8 cellular contexts compared by ENCODE assay signal in genomic region chr6:158808918-158809678, GRCh38. TPM values are rescaled to one million over a fixed set of nuclear protein-coding genes. Genes with fewer than 3 reads are reported as not detected.
A peak's percentile ranks its signal among the peaks of the same experiment; 100 is the strongest.
DNase-seq lines count a peak whose midpoint lies in the region; ATAC-seq and TF ChIP-seq lines count a peak whose summit lies in the region.

No MANE protein-coding gene starts in this region.

- H3K4me3 Mint-ChIP-seq in activated CD4-positive, alpha-beta T cell treated with anti-CD3 and anti-CD28 coated beads, Interleukin-2, amount 10 ng/mL, durations not matched to agents 24 days and 14 days, result no peak overlapping the region

- H3K27me3 Mint-ChIP-seq in activated CD4-positive, alpha-beta T cell treated with anti-CD3 and anti-CD28 coated beads, Interleukin-2, amount 10 ng/mL, durations not matched to agents 24 days and 14 days, result no peaks in the 10 kb centered on the region

- ATAC-seq in GM18517 (IDR thresholded peaks at IDR 0.05; ENCODE audit: unreplicated experiment) (peak; percentile 62), GM21825 (IDR thresholded peaks at IDR 0.05; ENCODE audit: unreplicated experiment) (peak; percentile 63)

- DNase-seq in NAMALWA (ENCODE audit: low spot score) (peak; percentile 95), epithelial cell of proximal tubule (ENCODE audit: low read depth) (no peak), NCI-H128 (lab: John Stamatoyannopoulos, UW; ENCODE audit: unreplicated experiment) (no peak), GOT3 (lab: John Stamatoyannopoulos, UW) (no peak)
- no peak for DNase-seq in activated CD4-positive, alpha-beta T cell treated with anti-CD3 and anti-CD28 coated beads, Interleukin-2, amount 10 ng/mL, durations not matched to agents 24 days and 14 days
- DNase-seq in effector CD8-positive, alpha-beta T cell (lab: John Stamatoyannopoulos, UW), result no peak

- H3K36me3 Mint-ChIP-seq in activated CD4-positive, alpha-beta T cell treated with anti-CD3 and anti-CD28 coated beads, Interleukin-2, amount 10 ng/mL, durations not matched to agents 24 days and 14 days (ENCODE audit: low read depth), result peaks cover 73% of the 10 kb centered on the region

- H3K27ac Mint-ChIP-seq in activated CD4-positive, alpha-beta T cell treated with anti-CD3 and anti-CD28 coated beads, Interleukin-2, amount 10 ng/mL, durations not matched to agents 24 days and 14 days, result no peak overlapping the region

- H3K4me3 ChIP-seq in epithelial cell of proximal tubule (ENCODE audit: low read depth, low read length), result peak overlapping the region; percentile 2

- intact Hi-C loops in activated CD4-positive, alpha-beta T cell treated with anti-CD3 and anti-CD28 coated beads, Interleukin-2, amount 10 ng/mL, durations not matched to agents 24 days and 14 days (cut with micrococcal nuclease), result no loop called here

- H3K4me1 Mint-ChIP-seq in activated CD4-positive, alpha-beta T cell treated with anti-CD3 and anti-CD28 coated beads, Interleukin-2, amount 10 ng/mL, durations not matched to agents 24 days and 14 days, result peaks cover 83% of the 10 kb centered on the region

- H3K9me3 Mint-ChIP-seq in activated CD4-positive, alpha-beta T cell treated with anti-CD3 and anti-CD28 coated beads, Interleukin-2, amount 10 ng/mL, durations not matched to agents 24 days and 14 days, result peaks cover 5% of the 10 kb centered on the region

- no peak for TF ChIP-seq CTCF in epithelial cell of proximal tubule (conservative IDR thresholded peaks at IDR 0.05; ENCODE audit: low read depth, low read length)

RNA-seq across cellular contexts. Expression of gene EZR, which starts 10.1 kb away (rescaled TPM):
- total RNA-seq in epithelial cell of proximal tubule, result 264 and 309 TPM in 2 replicates
- total RNA-seq in activated CD4-positive, alpha-beta T cell treated with anti-CD3 and anti-CD28 coated beads, Interleukin-2, amount 10 ng/mL, durations not matched to agents 24 days and 14 days, result 204 and 215 TPM in 2 replicates
